1 cellular context compared by ENCODE assay signal in genomic region chr15:99564221-99565030, GRCh38.
TF ChIP-seq lines count a peak whose summit lies in the region.

No MANE protein-coding gene starts in this region.

TF ChIP-seq in SK-N-SH, 30 proteins besides CTCF, POLR2A, EP300 and RAD21 (continued from another document):
- TF ChIP-seq USF1 (IDR thresholded peaks at IDR 0.05; ENCODE audit: borderline replicate concordance, low read depth) (no peak), PBX3 (IDR thresholded peaks at IDR 0.05) (no peak)
